Comparison of ENCODE assay signal across 9 cellular contexts in genomic region chr3:36908647-36909180, GRCh38. TPM values are rescaled to one million over a fixed set of nuclear protein-coding genes. Genes with fewer than 3 reads are reported as not detected.
DNase-seq lines count a peak whose midpoint lies in the region; FAIRE-seq and TF ChIP-seq lines count a peak whose summit lies in the region.
"Had no signal": no experiment of that assay in that cellular context is flagged by ENCODE, and none has a peak within 500 bp of the region (broad histone marks: within the 10 kb centered on the region; RNA-seq: fewer than 3 reads in every experiment).

No MANE protein-coding gene starts in this region.

- H3K36me3 Mint-ChIP-seq in astrocyte (ENCODE audit: low read depth, unreplicated experiment) (no peaks in the 10 kb centered on the region), mesothelial cell of epicardium (peaks cover 10% of the 10 kb centered on the region)

- TF ChIP-seq POLR2A in uterus (IDR thresholded peaks at IDR 0.05): no peak

- H3K4me3 ChIP-seq in left ventricle myocardium inferior: peak overlapping the region; percentile 70
- H3K4me3 ChIP-seq in astrocyte (ENCODE audit: insufficient read depth, low read depth, low read length): no peak overlapping the region
- peak overlapping the region; percentile 35 to 41 for H3K4me3 ChIP-seq in uterus

- H3K27me3 ChIP-seq in left ventricle myocardium inferior (ENCODE audit: low read depth): no peaks in the 10 kb centered on the region
- no peaks in the 10 kb centered on the region for H3K27me3 ChIP-seq in astrocyte (ENCODE audit: insufficient read depth, low read length)
- no peaks in the 10 kb centered on the region for H3K27me3 ChIP-seq in uterus

- no peaks in the 10 kb centered on the region for H3K79me2 ChIP-seq in astrocyte (ENCODE audit: insufficient read depth, low read length)

- H3K27ac Mint-ChIP-seq in astrocyte (ENCODE audit: unreplicated experiment) (peak overlapping the region; percentile 22), mesothelial cell of epicardium (peak overlapping the region; percentile 80)

- H3K4me1 ChIP-seq in left ventricle myocardium inferior: peaks cover 25% of the 10 kb centered on the region
- H3K4me1 ChIP-seq in astrocyte (ENCODE audit: insufficient read depth, low read length): peaks cover 15% of the 10 kb centered on the region
- no peaks in the 10 kb centered on the region for H3K4me1 ChIP-seq in uterus

- H3K4me1 Mint-ChIP-seq in astrocyte (ENCODE audit: low read depth, unreplicated experiment): peaks cover 24% of the 10 kb centered on the region
- peaks cover 26% of the 10 kb centered on the region for H3K4me1 Mint-ChIP-seq in mesothelial cell of epicardium

- intact Hi-C loops in left ventricle myocardium inferior (cut with micrococcal nuclease): no loop called here
- intact Hi-C loops in cardiac septum (cut with DNase I): loop anchor here (2.0 to 10.0 kb wide), 2 partner anchors 50 to 306 kb away; no protein-coding TSS in a partner anchor
- intact Hi-C loops in uterus (cut with DNase I; ENCODE audit: low total_unique reads): no loop called here

- no peaks in the 10 kb centered on the region for H4K20me1 ChIP-seq in astrocyte (ENCODE audit: insufficient read depth, low read length)

- H3K36me3 ChIP-seq in left ventricle myocardium inferior: no peaks in the 10 kb centered on the region
- no peaks in the 10 kb centered on the region for H3K36me3 ChIP-seq in astrocyte (ENCODE audit: insufficient read depth, low read length)
- H3K36me3 ChIP-seq in uterus: no peaks in the 10 kb centered on the region

- H2AFZ ChIP-seq in astrocyte (ENCODE audit: low read depth, low read length): peak overlapping the region; percentile 52

- H3K27ac ChIP-seq in left ventricle myocardium inferior (replicated peaks) (peak overlapping the region; percentile 87), astrocyte (ENCODE audit: low read depth, low read length) (no peak overlapping the region), uterus (peak overlapping the region; percentile 74 to 79)

- peak overlapping the region; percentile 76 for H3K4me2 ChIP-seq in astrocyte (ENCODE audit: low read length)

- no peak for DNase-seq in left ventricle myocardium inferior
- DNase-seq in cardiac septum (ENCODE audit: low spot score): no peak
- DNase-seq in astrocyte (ENCODE audit: low read depth): no peak
- no peak for DNase-seq in mesothelial cell of epicardium (ENCODE audit: low spot score in 2 of 2, unreplicated experiment in 2 of 2)
- DNase-seq in uterus: no peak
- no peak for DNase-seq in ACHN
- DNase-seq in pons (ENCODE audit: low spot score): no peak
- no peak for DNase-seq in NCI-H82 (lab: John Stamatoyannopoulos, UW)
- DNase-seq: NCI-H1694 treated with DMSO at 0.1 percent for 48 hours had no signal

- H3K9ac ChIP-seq in astrocyte (ENCODE audit: low read length): no peak overlapping the region

- no peak for TF ChIP-seq CTCF in left ventricle myocardium inferior (IDR thresholded peaks at IDR 0.05; ENCODE audit: borderline replicate concordance)
- TF ChIP-seq CTCF in astrocyte (IDR thresholded peaks at IDR 0.05; ENCODE audit: insufficient read depth, low read depth, low read length): no peak
- no peak for TF ChIP-seq CTCF in mesothelial cell of epicardium (IDR thresholded peaks at IDR 0.05; ENCODE audit: unreplicated experiment)
- no peak for TF ChIP-seq CTCF in uterus (IDR thresholded peaks at IDR 0.05)

- H3K27me3 Mint-ChIP-seq in astrocyte (ENCODE audit: low read depth, unreplicated experiment) (no peaks in the 10 kb centered on the region), mesothelial cell of epicardium (ENCODE audit: low read depth) (no peaks in the 10 kb centered on the region)

- H3K9me3 ChIP-seq in left ventricle myocardium inferior (replicated peaks) (no peaks in the 10 kb centered on the region), astrocyte (ENCODE audit: insufficient read depth, low read depth, low read length) (no peaks in the 10 kb centered on the region), uterus (no peaks in the 10 kb centered on the region)

- H3K4me3 Mint-ChIP-seq in astrocyte (ENCODE audit: unreplicated experiment) (no peak overlapping the region), mesothelial cell of epicardium (no peak overlapping the region)

- FAIRE-seq in astrocyte (lab: Jason Lieb, UNC): no peak

- in situ Hi-C loops in ACHN (cut with HindIII; ENCODE audit: low pct_ligation_motif_present, low pct_unique_long_range_greater_than_20kb, low sequenced_read_pairs): no loop called here

- H3K9me3 Mint-ChIP-seq in astrocyte (ENCODE audit: unreplicated experiment) (peaks cover 2% of the 10 kb centered on the region), mesothelial cell of epicardium (no peaks in the 10 kb centered on the region)

RNA-seq across cellular contexts. Expression of gene TRANK1, which starts 36.1 kb away (rescaled TPM):
- total RNA-seq in left ventricle myocardium inferior (6.6 TPM), cardiac septum (6.3 TPM), astrocyte (5.6 and 5.8 TPM in 2 replicates), mesothelial cell of epicardium (68.3 to 80.4 TPM (median 76.8 TPM) in 3 replicates), uterus (10 to 100 TPM; 10.6 to 52.1 (median 21.6) TPM)
